19 cellular contexts compared by ENCODE assay signal in genomic region chr6:157637516-157637915, GRCh38.
DNase-seq lines count a peak whose midpoint lies in the region; TF ChIP-seq lines count a peak whose summit lies in the region.
"Had no signal": no experiment of that assay in that cellular context is flagged by ENCODE, and none has a peak within 500 bp of the region (broad histone marks: within the 10 kb centered on the region; RNA-seq: fewer than 3 reads in every experiment).

No MANE protein-coding gene starts in this region.

- H2AFZ ChIP-seq in osteoblast (ENCODE audit: low read length), result no peak overlapping the region

- no peaks in the 10 kb centered on the region for H3K9me3 ChIP-seq in osteoblast (ENCODE audit: low read depth, low read length)
- H3K9me3 ChIP-seq in ovary, result no peaks in the 10 kb centered on the region
- H3K9me3 ChIP-seq: BE2C had no signal

- peaks cover 23% of the 10 kb centered on the region for H3K4me1 Mint-ChIP-seq in endothelial cell (ENCODE audit: unreplicated experiment)
- H3K4me1 Mint-ChIP-seq in mesothelial cell of epicardium, result peaks cover 22% of the 10 kb centered on the region
- H3K4me1 Mint-ChIP-seq: CD4-positive, CD25-positive, alpha-beta regulatory T cell had no signal

- no peaks in the 10 kb centered on the region for H4K20me1 ChIP-seq in osteoblast (ENCODE audit: insufficient read depth, low read length)

- H3K27me3 Mint-ChIP-seq in endothelial cell (ENCODE audit: unreplicated experiment) (peaks cover 3% of the 10 kb centered on the region), mesothelial cell of epicardium (ENCODE audit: low read depth) (no peaks in the 10 kb centered on the region)

- no peak for TF ChIP-seq EP300 in ovary (IDR thresholded peaks at IDR 0.05)

- intact Hi-C loops in ovary (cut with DNase I), result no loop called here

- no peak for TF ChIP-seq CTCF in endothelial cell (IDR thresholded peaks at IDR 0.05; ENCODE audit: unreplicated experiment)
- no peak for TF ChIP-seq CTCF in mesothelial cell of epicardium (IDR thresholded peaks at IDR 0.05; ENCODE audit: unreplicated experiment)
- no peak for TF ChIP-seq CTCF in osteoblast (IDR thresholded peaks at IDR 0.05; ENCODE audit: extremely low read depth, low read depth, low read length)
- TF ChIP-seq CTCF in ovary (IDR thresholded peaks at IDR 0.05), result no peak

- H3K36me3 ChIP-seq in osteoblast (ENCODE audit: insufficient read depth, low read length) (no peaks in the 10 kb centered on the region), ovary (no peaks in the 10 kb centered on the region)
- H3K36me3 ChIP-seq: BE2C had no signal

- H3K9me3 Mint-ChIP-seq in endothelial cell (ENCODE audit: unreplicated experiment), result no peaks in the 10 kb centered on the region
- H3K9me3 Mint-ChIP-seq in mesothelial cell of epicardium, result no peaks in the 10 kb centered on the region
- H3K9me3 Mint-ChIP-seq: CD8-positive, alpha-beta memory T cell; H9 had no signal

- H3K27ac ChIP-seq in osteoblast (ENCODE audit: low read depth, low read length) (no peak overlapping the region), ovary (no peak overlapping the region)

- DNase-seq in endothelial cell (ENCODE audit: low spot score) (no peak), mesothelial cell of epicardium (ENCODE audit: low spot score in 2 of 2, unreplicated experiment in 2 of 2) (no peak), osteoblast (ENCODE audit: insufficient read length, low spot score, missing footprints) (peak; percentile 46), NCI-H2029 (lab: John Stamatoyannopoulos, UW) (no peak), ovary (no peak), NCI-H446 (lab: John Stamatoyannopoulos, UW) (no peak), kidney tubule cell (ENCODE audit: low spot score) (no peak)
- DNase-seq: ACHN; BE2C; C1 segment of cervical spinal cord; CD4-positive, CD25-positive, alpha-beta regulatory T cell; CD8-positive, alpha-beta memory T cell; COR-L47; DMS 273 treated with DMSO at 0.1 percent for 48 hours; DMS53; DND-41; EL; H9 had no signal

- H3K79me2 ChIP-seq in osteoblast (ENCODE audit: insufficient read depth, low read length), result no peaks in the 10 kb centered on the region

- no peak for TF ChIP-seq POLR2A in ovary (IDR thresholded peaks at IDR 0.05)

- H3K4me3 ChIP-seq in osteoblast (ENCODE audit: insufficient read depth, low read length) (no peak overlapping the region), ovary (no peak overlapping the region)
- H3K4me3 ChIP-seq: GM12878 had no signal

- peaks cover 9% of the 10 kb centered on the region for H3K4me1 ChIP-seq in osteoblast (ENCODE audit: insufficient read depth, low read length)
- no peaks in the 10 kb centered on the region for H3K4me1 ChIP-seq in ovary (ENCODE audit: insufficient read depth)
- H3K4me1 ChIP-seq: BE2C had no signal

- H3K4me3 Mint-ChIP-seq in endothelial cell (ENCODE audit: unreplicated experiment) (no peak overlapping the region), mesothelial cell of epicardium (no peak overlapping the region)
- H3K4me3 Mint-ChIP-seq: CD4-positive, CD25-positive, alpha-beta regulatory T cell; H9 had no signal

- 32 to 67% (median 55%) methylated on average over 5 of the region's 5 CpGs for WGBS in ovary, 3 donors

- peaks cover 17% of the 10 kb centered on the region for H3K36me3 Mint-ChIP-seq in endothelial cell (ENCODE audit: low read depth, unreplicated experiment)
- no peaks in the 10 kb centered on the region for H3K36me3 Mint-ChIP-seq in mesothelial cell of epicardium
- H3K36me3 Mint-ChIP-seq: CD4-positive, CD25-positive, alpha-beta regulatory T cell had no signal

- no peaks in the 10 kb centered on the region for H3K27me3 ChIP-seq in osteoblast (ENCODE audit: insufficient read depth, low read length)
- no peaks in the 10 kb centered on the region for H3K27me3 ChIP-seq in ovary
- H3K27me3 ChIP-seq: BE2C had no signal

- no peak overlapping the region for H3K4me2 ChIP-seq in osteoblast (ENCODE audit: insufficient read depth, low read length)

- peak overlapping the region; percentile 16 for H3K27ac Mint-ChIP-seq in endothelial cell (ENCODE audit: unreplicated experiment)
- peak overlapping the region; percentile 9 for H3K27ac Mint-ChIP-seq in mesothelial cell of epicardium
- H3K27ac Mint-ChIP-seq: CD4-positive, CD25-positive, alpha-beta regulatory T cell; CD8-positive, alpha-beta memory T cell; H9 had no signal
